ENCODE assay signal across 33 cellular contexts in the genomic region with DNA sequence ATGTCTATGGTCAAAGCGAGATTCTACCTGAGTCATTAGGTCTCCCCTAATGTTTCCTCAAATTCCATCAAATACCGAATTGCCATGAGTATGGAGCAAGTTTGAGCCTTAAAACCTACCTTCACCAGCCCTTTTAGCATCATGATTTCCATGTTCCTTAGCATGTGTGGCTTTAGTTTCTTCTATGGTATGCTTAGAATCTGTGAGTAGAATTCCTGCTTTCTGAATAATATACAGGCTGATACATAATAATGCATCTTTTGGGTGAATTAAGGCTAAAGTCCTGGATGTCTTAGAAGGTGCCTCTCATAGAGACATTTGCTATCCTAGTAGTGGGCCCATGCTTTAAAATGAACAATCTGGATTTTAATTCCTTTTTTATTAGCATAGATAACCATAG.
"Had no signal": no experiment of that assay in that cellular context is flagged by ENCODE, and none has a peak within 500 bp of the region (broad histone marks: within the 10 kb centered on the region; RNA-seq: fewer than 3 reads in every experiment).

No MANE protein-coding gene starts in this region.

- H3K9me3 Mint-ChIP-seq: activated B cell treated with CpG ODN at 0.5 μM for 24 hours; activated CD8-positive, alpha-beta T cell treated with anti-CD3 and anti-CD28 coated beads for 36 hours; activated T-cell treated with anti-CD3 and anti-CD28 coated beads, Interleukin-2, amount 50 U/mL, for 4 hours; activated T-helper 17 cell treated with anti-CD3 and anti-CD28 coated beads, Interleukin-2, amount 50 U/mL, for 72 hours; central memory CD8-positive, alpha-beta T cell; dendritic cell treated with granulocyte-macrophage colony-stimulating factor and Interleukin-4, amounts not matched to agents 40 ng/mL and 50 ng/mL, for 4 days; endodermal cell; T-helper 2 cell treated with Interferon-gamma antibody and Interleukin-4, amounts not matched to agents 5 μg/mL and 100 μg/mL, for 36 hours had no signal

- H3K4me3 ChIP-seq: adrenal gland, ascending aorta, coronary artery, dorsolateral prefrontal cortex, heart left ventricle had no signal

- H3K27ac ChIP-seq: adrenal gland, ascending aorta, brain microvascular endothelial cell, coronary artery, heart left ventricle, WERI-Rb-1 had no signal

- H3K36me3 ChIP-seq: adrenal gland, brain microvascular endothelial cell, WERI-Rb-1 had no signal

- ATAC-seq: activated CD4-positive, CD25-positive, alpha-beta regulatory T cell treated with anti-CD3 and anti-CD28 coated beads, Interleukin-2, amount 50 U/mL, for 24 hours; activated CD8-positive, alpha-beta T cell treated with anti-CD3 and anti-CD28 coated beads for 36 hours; activated T-cell treated with anti-CD3 and anti-CD28 coated beads, Interleukin-2, amount 50 U/mL, for 4 hours; activated T-helper 17 cell treated with anti-CD3 and anti-CD28 coated beads, Interleukin-2, amount 50 U/mL, for 72 hours; esophagus mucosa; heart left ventricle; T-helper 17 cell had no signal

- FAIRE-seq: bronchial epithelial cell, frontal cortex had no signal

- DNase-seq: activated B cell treated with CpG ODN at 0.5 μM for 24 hours; activated CD4-positive, alpha-beta T cell treated with anti-CD3 and anti-CD28 coated beads for 48 hours; activated CD4-positive, alpha-beta T cell treated with anti-CD3 and anti-CD28 coated beads, Interleukin-2, amount 50 U/mL, for 1 hour; activated CD4-positive, alpha-beta T cell treated with anti-CD3 and anti-CD28 coated beads, Interleukin-2, amount 50 U/mL, for 48 hours; activated CD8-positive, alpha-beta memory T cell treated with anti-CD3 and anti-CD28 coated beads for 24 hours; activated CD8-positive, alpha-beta T cell treated with anti-CD3 and anti-CD28 coated beads for 36 hours; activated effector memory CD4-positive, alpha-beta T cell treated with Interleukin-2 at 50 U/mL for 16 hours; activated gamma-delta T cell treated with Interleukin-2 at 50 U/mL for 16 hours; activated naive CD4-positive, alpha-beta T cell treated with anti-CD3 and anti-CD28 coated beads, Interleukin-2, amount 50 U/mL, for 16 hours; activated naive CD4-positive, alpha-beta T cell treated with Interleukin-2 at 50 U/mL for 16 hours; activated T-cell treated with anti-CD3 and anti-CD28 coated beads, Interleukin-2, amount 50 U/mL, for 4 hours; adrenal gland; brain microvascular endothelial cell; dorsolateral prefrontal cortex; effector memory CD4-positive, alpha-beta T cell; endodermal cell; foreskin fibroblast; heart left ventricle; T-helper 1 cell; T-helper 17 cell; T1000; WERI-Rb-1 had no signal

- H3K4me1 ChIP-seq: ascending aorta had no signal

- H3K27ac Mint-ChIP-seq: activated B cell treated with CpG ODN at 0.5 μM for 24 hours; activated CD8-positive, alpha-beta T cell treated with anti-CD3 and anti-CD28 coated beads for 36 hours; activated naive CD8-positive, alpha-beta T cell; activated T-helper 17 cell treated with anti-CD3 and anti-CD28 coated beads, Interleukin-2, amount 50 U/mL, for 72 hours; dendritic cell treated with granulocyte-macrophage colony-stimulating factor and Interleukin-4, amounts not matched to agents 40 ng/mL and 50 ng/mL, for 4 days; endodermal cell; T-helper 17 cell; T-helper 2 cell treated with Interferon-gamma antibody and Interleukin-4, amounts not matched to agents 5 μg/mL and 100 μg/mL, for 36 hours had no signal

- H3K27me3 ChIP-seq: adrenal gland, ascending aorta, brain microvascular endothelial cell, dorsolateral prefrontal cortex, heart left ventricle had no signal

- H3K9me3 ChIP-seq: adrenal gland, ascending aorta, heart left ventricle had no signal

- H3K4me3 Mint-ChIP-seq: activated B cell treated with CpG ODN at 0.5 μM for 24 hours; activated CD8-positive, alpha-beta T cell treated with anti-CD3 and anti-CD28 coated beads for 36 hours; activated naive CD8-positive, alpha-beta T cell; activated T-cell treated with anti-CD3 and anti-CD28 coated beads, Interleukin-2, amount 50 U/mL, for 4 hours; activated T-helper 17 cell treated with anti-CD3 and anti-CD28 coated beads, Interleukin-2, amount 50 U/mL, for 72 hours; central memory CD8-positive, alpha-beta T cell; dendritic cell treated with granulocyte-macrophage colony-stimulating factor and Interleukin-4, amounts not matched to agents 40 ng/mL and 50 ng/mL, for 4 days; endodermal cell; T-helper 17 cell; T-helper 2 cell treated with Interferon-gamma antibody and Interleukin-4, amounts not matched to agents 5 μg/mL and 100 μg/mL, for 36 hours had no signal

- H3K4me1 Mint-ChIP-seq: activated T-helper 17 cell treated with anti-CD3 and anti-CD28 coated beads, Interleukin-2, amount 50 U/mL, for 72 hours; central memory CD8-positive, alpha-beta T cell had no signal

- H3K27me3 Mint-ChIP-seq: activated B cell treated with CpG ODN at 0.5 μM for 24 hours; activated CD8-positive, alpha-beta T cell treated with anti-CD3 and anti-CD28 coated beads for 36 hours; activated naive CD8-positive, alpha-beta T cell; activated T-helper 17 cell treated with anti-CD3 and anti-CD28 coated beads, Interleukin-2, amount 50 U/mL, for 72 hours; central memory CD8-positive, alpha-beta T cell; dendritic cell treated with granulocyte-macrophage colony-stimulating factor and Interleukin-4, amounts not matched to agents 40 ng/mL and 50 ng/mL, for 4 days; T-helper 17 cell had no signal
